8 cellular contexts compared by ENCODE assay signal in the genomic region with DNA sequence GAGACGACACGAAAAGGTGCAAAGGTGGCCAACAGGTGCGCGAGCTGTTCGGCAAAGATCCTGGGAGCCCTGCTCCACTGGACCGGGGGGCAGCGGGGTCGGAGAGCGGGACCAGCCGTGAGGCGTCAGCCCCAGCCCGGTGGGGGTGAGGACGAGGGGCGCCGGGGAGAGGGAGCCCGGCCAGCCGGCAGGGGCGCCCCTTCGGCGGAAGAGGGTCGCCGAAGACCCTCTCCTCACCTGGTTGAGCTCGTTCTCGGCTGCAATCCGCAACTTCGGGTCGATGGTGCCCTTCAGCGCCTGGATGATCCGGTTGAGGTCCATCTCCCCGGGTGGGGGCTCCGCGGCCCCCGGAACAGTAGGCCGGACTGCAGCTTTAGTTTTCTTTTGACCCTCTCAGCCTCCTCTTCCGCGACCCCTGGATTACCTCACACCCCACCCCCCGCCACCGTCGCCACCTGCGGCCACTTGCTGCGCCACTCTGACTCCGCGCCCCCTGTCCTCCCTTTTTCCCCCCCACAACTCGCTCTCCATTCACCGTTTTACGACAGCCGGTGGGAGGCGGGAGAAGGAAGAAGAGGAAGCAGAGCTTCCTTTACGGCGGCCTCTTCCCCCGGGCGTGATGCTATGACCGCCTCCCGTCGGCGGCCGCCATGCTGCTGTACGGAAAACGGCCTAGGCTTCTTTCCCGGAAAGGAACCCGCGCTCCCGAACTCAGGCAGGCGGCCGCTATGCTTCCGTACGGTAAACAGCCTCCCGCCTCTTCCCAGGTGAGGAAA. TPM values are rescaled to one million over a fixed set of nuclear protein-coding genes. Genes with fewer than 3 reads are reported as not detected.
DNase-seq lines count a peak whose midpoint lies in the region; ATAC-seq and TF ChIP-seq lines count a peak whose summit lies in the region.

A gene (minus strand): TSS at position 543 of the 776 bp plus-strand sequence. CDS start 222 bp downstream, at position 321.

- no peak for TF ChIP-seq POLR2A in Peyer's patch (IDR thresholded peaks at IDR 0.05)

- H3K9me3 ChIP-seq in DND-41 (ENCODE audit: insufficient read depth, low read length, severe bottlenecking) (no peaks in the 10 kb centered on the region), Peyer's patch (no peaks in the 10 kb centered on the region), muscle layer of duodenum (ENCODE audit: control insufficient read depth in 1 of 2, low read length in 2 of 2) (no peaks in the 10 kb centered on the region)

- H3K27me3 ChIP-seq in DND-41 (ENCODE audit: insufficient read depth, low read length, poor library complexity) (no peaks in the 10 kb centered on the region), KMS-11 (ENCODE audit: insufficient read depth, low read depth) (no peaks in the 10 kb centered on the region), Peyer's patch (no peaks in the 10 kb centered on the region), muscle layer of duodenum (ENCODE audit: low read depth, low read length) (no peaks in the 10 kb centered on the region)

- H4K20me1 ChIP-seq in DND-41 (ENCODE audit: insufficient read depth, low read length) = peaks cover 12% of the 10 kb centered on the region; the same call in 1 of the 2 replicates
- H4K20me1 ChIP-seq in KMS-11 (ENCODE audit: insufficient read depth) = no peaks in the 10 kb centered on the region

- H2AFZ ChIP-seq in DND-41 (ENCODE audit: low read depth, low read length) = peak within 1 kb of the TSS; percentile 96
- peak within 1 kb of the TSS; percentile 92 for H2AFZ ChIP-seq in KMS-11 (ENCODE audit: low read depth)

- H3K4me2 ChIP-seq in DND-41 (ENCODE audit: insufficient read depth, low read length) (peak within 1 kb of the TSS; percentile 76), KMS-11 (peak within 1 kb of the TSS; percentile 87)

- H3K36me3 ChIP-seq in DND-41 (ENCODE audit: insufficient read depth, low read length) (no peaks in the 10 kb centered on the region; the same call in 1 of the 2 replicates), KMS-11 (ENCODE audit: insufficient read depth) (no peaks in the 10 kb centered on the region), Peyer's patch (no peaks in the 10 kb centered on the region), muscle layer of duodenum (ENCODE audit: control insufficient read depth in 1 of 2, insufficient read depth in 2 of 2, low read length in 2 of 2) (no peaks in the 10 kb centered on the region)

- H3K79me2 ChIP-seq in DND-41 (ENCODE audit: insufficient read depth, low read length) = peaks cover 56% of the 10 kb centered on the region
- H3K79me2 ChIP-seq in KMS-11 (ENCODE audit: insufficient read depth, low read depth) = peaks cover 46% of the 10 kb centered on the region

- peak; percentile 93 for DNase-seq in DND-41
- peak; percentile 91 to 96 (median 92) for DNase-seq in Peyer's patch
- DNase-seq in activated T-cell treated with anti-CD3 and anti-CD28 coated beads, Interleukin-2, amount 50 U/mL, for 48 hours = peak; percentile 89
- peak; percentile 66 to 86 for DNase-seq in stimulated activated CD8-positive, alpha-beta memory T cell treated with anti-CD3 and anti-CD28 coated beads, Interleukin-7, amount 100 ng/mL, for 48 hours (ENCODE audit: extremely low read depth in 1 of 2, low read depth in 1 of 2)

- peak within 1 kb of the TSS; percentile 93 for H3K27ac ChIP-seq in DND-41 (ENCODE audit: low read length)
- peak within 1 kb of the TSS; percentile 30 for H3K27ac ChIP-seq in KMS-11
- peak within 1 kb of the TSS; percentile 78 to 87 (median 85) for H3K27ac ChIP-seq in Peyer's patch
- peak within 1 kb of the TSS; percentile 89 for H3K27ac ChIP-seq in muscle layer of duodenum (ENCODE audit: low read length)

- H3K4me1 ChIP-seq in DND-41 (ENCODE audit: insufficient read depth, low read length) = peaks cover 36% of the 10 kb centered on the region
- peaks cover 34% of the 10 kb centered on the region for H3K4me1 ChIP-seq in KMS-11 (ENCODE audit: low read depth, poor library complexity, severe bottlenecking)
- peaks cover 0 to 25% (median 0%) of the 10 kb centered on the region in 4 donors for H3K4me1 ChIP-seq in Peyer's patch
- H3K4me1 ChIP-seq in muscle layer of duodenum (ENCODE audit: control insufficient read depth in 1 of 2, insufficient read depth in 2 of 2, low read length in 2 of 2) = peaks cover 19 to 28% of the 10 kb centered on the region in 2 donors

- TF ChIP-seq CTCF in DND-41 (IDR thresholded peaks at IDR 0.05; ENCODE audit: borderline replicate concordance, extremely low read depth, low read length, poor library complexity, severe bottlenecking) = peak; percentile 42
- peak; percentile 47 for TF ChIP-seq CTCF in KMS-11 (conservative IDR thresholded peaks at IDR 0.05; ENCODE audit: low read depth, low read length)
- TF ChIP-seq CTCF in Peyer's patch (IDR thresholded peaks at IDR 0.05) = peak in 5 of 6 experiments; percentile 11 to 40 (median 18)

- peak within 1 kb of the TSS; percentile 48 to 76 for H3K4me3 ChIP-seq in DND-41 (ENCODE audit: low read depth in 1 of 2, low read length in 2 of 2)
- peak within 1 kb of the TSS; percentile 44 for H3K4me3 ChIP-seq in KMS-11 (IDR thresholded peaks at IDR 0.05; ENCODE audit: insufficient read depth, low read depth, low read length)
- H3K4me3 ChIP-seq in Peyer's patch = peak within 1 kb of the TSS; percentile 72 to 94 (median 88)
- peak within 1 kb of the TSS; percentile 86 to 98 for H3K4me3 ChIP-seq in muscle layer of duodenum (ENCODE audit: low read depth in 1 of 2, low read length in 2 of 2)

- H3K9ac ChIP-seq in DND-41 (ENCODE audit: low read depth, low read length) (peak within 1 kb of the TSS; percentile 78), KMS-11 (peak within 1 kb of the TSS; percentile 78)

- ATAC-seq in DND-41 (ENCODE audit: insufficient read depth, low read depth) (peak; percentile 91), GM21737 (IDR thresholded peaks at IDR 0.05; ENCODE audit: unreplicated experiment) (peak; percentile 81), esophagus mucosa (peak; percentile 96)

RNA-seq across cellular contexts. Expression of the gene that starts here (rescaled TPM):
- 10 to 100 TPM; 40.1 to 65.2 (median 59.3) TPM for total RNA-seq in Peyer's patch
- total RNA-seq in esophagus mucosa = 29.7 TPM

Comparison
In these comparisons a context has a peak if more than half of its experiments do, and no peak if none do; other contexts are left out.
1. Peak in every context shown above with its lines: DNase-seq, ATAC-seq, H3K4me3 ChIP-seq and H3K27ac ChIP-seq.
2. H3K27ac ChIP-seq: peak in every context shown above with its lines; median percentile 93 in DND-41; 89 in muscle layer of duodenum; 85 in Peyer's patch; 30 in KMS-11.